In genomic region chr7:95099101-95099500, GRCh38 we compare ENCODE assay signal across 23 cellular contexts.
"Had no signal": no experiment of that assay in that cellular context is flagged by ENCODE, and none has a peak within 500 bp of the region (broad histone marks: within the 10 kb centered on the region; RNA-seq: fewer than 3 reads in every experiment).

No MANE protein-coding gene starts in this region.

- H3K27ac ChIP-seq: colonic mucosa, esophagus squamous epithelium, foreskin keratinocyte, hepatocyte, left ventricle myocardium inferior, neutrophil, right atrium auricular region, stomach, thoracic aorta had no signal

- H3K79me2 ChIP-seq: hepatocyte had no signal

- H3K4me1 ChIP-seq: colonic mucosa, esophagus squamous epithelium, foreskin keratinocyte, right atrium auricular region had no signal

- H3K9me3 Mint-ChIP-seq: naive B cell had no signal

- H3K4me3 Mint-ChIP-seq: naive B cell had no signal

- H2AFZ ChIP-seq: hepatocyte had no signal

- H3K27ac Mint-ChIP-seq: naive B cell had no signal

- H3K36me3 Mint-ChIP-seq: naive B cell had no signal

- ATAC-seq: foreskin keratinocyte, left cardiac atrium had no signal

- H3K4me3 ChIP-seq: colonic mucosa, esophagus squamous epithelium, hepatocyte, left ventricle myocardium inferior, lung, right atrium auricular region, stomach, thoracic aorta, transverse colon had no signal

- H3K4me2 ChIP-seq: hepatocyte had no signal

- H3K9me3 ChIP-seq: colonic mucosa, esophagus squamous epithelium, left ventricle myocardium inferior, neutrophil, right atrium auricular region, stomach, thoracic aorta, transverse colon had no signal

- DNase-seq: colonic mucosa; dermis blood vessel endothelial cell; esophagus squamous epithelium; foreskin keratinocyte; head of caudate nucleus; kidney; left cardiac atrium; left ventricle myocardium inferior; mesenchymal stem cell; midbrain; naive B cell; posterior cingulate gyrus; small intestine; stimulated activated CD4-positive, alpha-beta T cell treated with anti-CD3 and anti-CD28 coated beads, Interleukin-12 subunit alpha, Interleukin-12 subunit beta, amount 100 ng/mL, for 4 hours; stimulated activated naive CD4-positive, alpha-beta T cell; stomach; substantia nigra; transverse colon had no signal

- H3K36me3 ChIP-seq: colonic mucosa, esophagus squamous epithelium, left ventricle myocardium inferior, neutrophil, right atrium auricular region, stomach, thoracic aorta, transverse colon had no signal
